23 cellular contexts compared by ENCODE assay signal in the genomic region with DNA sequence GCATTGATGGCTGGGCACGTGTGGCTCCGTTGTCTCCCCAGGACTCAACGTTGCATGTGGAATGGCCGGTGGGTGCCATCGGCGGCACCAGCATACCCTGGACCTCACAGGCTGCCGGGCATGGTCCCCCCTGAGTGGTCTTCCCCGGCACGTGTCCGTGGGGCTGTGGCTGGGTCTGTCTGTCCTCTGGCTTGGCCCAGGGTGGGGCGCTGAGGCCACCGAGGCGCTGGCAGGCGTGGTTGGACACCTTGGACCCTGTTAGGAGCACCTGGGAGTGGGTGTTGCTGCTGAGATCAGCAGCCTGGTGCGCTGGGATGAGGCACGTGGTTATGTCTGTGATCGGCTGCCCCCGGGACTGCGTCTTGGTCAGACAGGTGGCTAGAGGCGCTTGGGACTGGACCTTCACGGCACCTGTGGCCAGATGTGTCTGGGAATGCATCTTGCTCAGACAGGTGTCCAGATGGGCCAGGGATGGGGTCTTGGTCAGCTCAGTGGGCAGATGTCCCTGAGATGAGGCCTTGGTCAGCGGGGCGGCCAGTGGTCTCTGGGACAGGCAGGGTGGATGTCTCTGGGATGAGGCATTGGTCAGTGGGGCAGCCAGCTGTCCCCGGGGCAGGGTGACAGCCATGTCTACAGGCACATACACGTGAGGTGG. TPM values are rescaled to one million over a fixed set of nuclear protein-coding genes. Genes with fewer than 3 reads are reported as not detected.
"Had no signal": no experiment of that assay in that cellular context is flagged by ENCODE, and none has a peak within 500 bp of the region (broad histone marks: within the 10 kb centered on the region; RNA-seq: fewer than 3 reads in every experiment).

No MANE protein-coding gene starts in this region.

- H3K4me1 ChIP-seq: esophagus muscularis mucosa, left ventricle myocardium inferior had no signal

- H3K27ac Mint-ChIP-seq: activated CD4-positive, alpha-beta T cell treated with anti-CD3 and anti-CD28 coated beads, Interleukin-2, amount 10 ng/mL, durations not matched to agents 7 days and 5 days; activated CD8-positive, alpha-beta T cell treated with anti-CD3 and anti-CD28 coated beads for 36 hours; activated T-helper 17 cell treated with anti-CD3 and anti-CD28 coated beads, Interleukin-2, amount 50 U/mL, for 72 hours; dendritic cell treated with granulocyte-macrophage colony-stimulating factor and Interleukin-4, amounts not matched to agents 40 ng/mL and 50 ng/mL, for 4 days; endodermal cell; mesothelial cell of epicardium; nephron progenitor cell; T-helper 1 cell treated with Interleukin-12 subunit alpha and Interleukin-12 subunit beta and Interleukin-4 antibody, amounts not matched to agents 30 μg/mL and 1 μg/mL, for 36 hours had no signal

- H3K4me3 ChIP-seq: esophagus muscularis mucosa, left ventricle myocardium inferior, spleen, tibial nerve had no signal

- H3K4me1 Mint-ChIP-seq: activated T-helper 17 cell treated with anti-CD3 and anti-CD28 coated beads, Interleukin-2, amount 50 U/mL, for 72 hours; endodermal cell; mesothelial cell of epicardium; nephron progenitor cell had no signal

- DNase-seq: activated CD4-positive, alpha-beta T cell treated with anti-CD3 and anti-CD28 coated beads, Interleukin-2, amount 10 ng/mL, durations not matched to agents 7 days and 5 days; activated CD4-positive, CD25-positive, alpha-beta regulatory T cell treated with anti-CD3 and anti-CD28 coated beads, Interleukin-2, amount 50 U/mL, for 72 hours; activated CD8-positive, alpha-beta T cell treated with anti-CD3 and anti-CD28 coated beads for 36 hours; activated gamma-delta T cell treated with Interleukin-2 at 50 U/mL for 16 hours; activated naive CD4-positive, alpha-beta T cell treated with anti-CD3 and anti-CD28 coated beads, Interleukin-2, amount 50 U/mL, for 16 hours; activated T-cell treated with anti-CD3 and anti-CD28 coated beads, Interleukin-2, amount 50 U/mL, for 4 hours; amygdala; caudate nucleus; endodermal cell; foreskin melanocyte; left ventricle myocardium inferior; nephron progenitor cell; nucleus accumbens; spleen; stimulated activated naive CD4-positive, alpha-beta T cell; T1000 had no signal

- H3K9me3 Mint-ChIP-seq: activated CD4-positive, alpha-beta T cell treated with anti-CD3 and anti-CD28 coated beads, Interleukin-2, amount 10 ng/mL, durations not matched to agents 7 days and 5 days; activated CD8-positive, alpha-beta T cell treated with anti-CD3 and anti-CD28 coated beads for 36 hours; activated T-cell treated with anti-CD3 and anti-CD28 coated beads, Interleukin-2, amount 50 U/mL, for 4 hours; activated T-helper 17 cell treated with anti-CD3 and anti-CD28 coated beads, Interleukin-2, amount 50 U/mL, for 72 hours; dendritic cell treated with granulocyte-macrophage colony-stimulating factor and Interleukin-4, amounts not matched to agents 40 ng/mL and 50 ng/mL, for 4 days; endodermal cell; mesothelial cell of epicardium; naive B cell; nephron progenitor cell; T-helper 1 cell treated with Interleukin-12 subunit alpha and Interleukin-12 subunit beta and Interleukin-4 antibody, amounts not matched to agents 30 μg/mL and 1 μg/mL, for 36 hours had no signal

- H3K4me3 Mint-ChIP-seq: activated CD4-positive, alpha-beta T cell treated with anti-CD3 and anti-CD28 coated beads, Interleukin-2, amount 10 ng/mL, durations not matched to agents 7 days and 5 days; activated CD8-positive, alpha-beta T cell treated with anti-CD3 and anti-CD28 coated beads for 36 hours; activated T-cell treated with anti-CD3 and anti-CD28 coated beads, Interleukin-2, amount 50 U/mL, for 4 hours; activated T-helper 17 cell treated with anti-CD3 and anti-CD28 coated beads, Interleukin-2, amount 50 U/mL, for 72 hours; dendritic cell treated with granulocyte-macrophage colony-stimulating factor and Interleukin-4, amounts not matched to agents 40 ng/mL and 50 ng/mL, for 4 days; endodermal cell; mesothelial cell of epicardium; nephron progenitor cell; T-helper 1 cell treated with Interleukin-12 subunit alpha and Interleukin-12 subunit beta and Interleukin-4 antibody, amounts not matched to agents 30 μg/mL and 1 μg/mL, for 36 hours had no signal

- H3K9me3 ChIP-seq: esophagus muscularis mucosa, left ventricle myocardium inferior, spleen, tibial nerve had no signal

- H3K36me3 ChIP-seq: left ventricle myocardium inferior had no signal

- H3K27me3 Mint-ChIP-seq: activated CD4-positive, alpha-beta T cell treated with anti-CD3 and anti-CD28 coated beads, Interleukin-2, amount 10 ng/mL, durations not matched to agents 7 days and 5 days; activated CD8-positive, alpha-beta T cell treated with anti-CD3 and anti-CD28 coated beads for 36 hours; activated T-helper 17 cell treated with anti-CD3 and anti-CD28 coated beads, Interleukin-2, amount 50 U/mL, for 72 hours; dendritic cell treated with granulocyte-macrophage colony-stimulating factor and Interleukin-4, amounts not matched to agents 40 ng/mL and 50 ng/mL, for 4 days; naive B cell had no signal

- ATAC-seq: activated CD8-positive, alpha-beta T cell treated with anti-CD3 and anti-CD28 coated beads for 36 hours; activated T-cell treated with anti-CD3 and anti-CD28 coated beads, Interleukin-2, amount 50 U/mL, for 4 hours; activated T-helper 17 cell treated with anti-CD3 and anti-CD28 coated beads, Interleukin-2, amount 50 U/mL, for 72 hours had no signal

- H3K27ac ChIP-seq: esophagus muscularis mucosa, left ventricle myocardium inferior, tibial nerve had no signal

- H3K27me3 ChIP-seq: esophagus muscularis mucosa, spleen, tibial nerve had no signal

RNA-seq across cellular contexts. Expression of gene PDE4C, which starts 38.8 kb away (rescaled TPM):
- total RNA-seq: activated T-cell treated with anti-CD3 and anti-CD28 coated beads, Interleukin-2, amount 50 U/mL, for 4 hours had no signal
